In genomic region chr6:32194825-32195651, GRCh38 we compare ENCODE assay signal across 8 cellular contexts. TPM values are rescaled to one million over a fixed set of nuclear protein-coding genes. Genes with fewer than 3 reads are reported as not detected.
DNase-seq lines count a peak whose midpoint lies in the region; ATAC-seq, FAIRE-seq and TF ChIP-seq lines count a peak whose summit lies in the region.

No MANE protein-coding gene starts in this region.

- no peaks in the 10 kb centered on the region for H3K9me3 ChIP-seq in SU-DHL-6 (ENCODE audit: insufficient read depth, low read length)
- no peaks in the 10 kb centered on the region for H3K9me3 ChIP-seq in endothelial cell of umbilical vein (replicated peaks; ENCODE audit: control insufficient read depth, insufficient read depth, low read length)

- H3K27me3 Mint-ChIP-seq in natural killer cell treated with Interleukin-12 subunit alpha and Interleukin-12 subunit beta and Interleukin-15 and Interleukin-18, amount 100 ng/mL, for 72 hours: no peaks in the 10 kb centered on the region

- no peak for TF ChIP-seq POLR2A in endothelial cell of umbilical vein (IDR thresholded peaks at IDR 0.05; ENCODE audit: low read depth, low read length)

- H3K4me1 ChIP-seq in endothelial cell of umbilical vein (ENCODE audit: control insufficient read depth, extremely low read depth, insufficient read depth, low read length): peaks cover 40% of the 10 kb centered on the region

- H2AFZ ChIP-seq in SU-DHL-6 (ENCODE audit: low read depth, low read length, severe bottlenecking) (peak overlapping the region; percentile 24), endothelial cell of umbilical vein (ENCODE audit: low read depth, low read length) (no peak overlapping the region)

- no peak for ATAC-seq in natural killer cell treated with Interleukin-12 subunit alpha and Interleukin-12 subunit beta and Interleukin-15 and Interleukin-18, amount 100 ng/mL, for 72 hours
- ATAC-seq in GM18498 (IDR thresholded peaks at IDR 0.05; ENCODE audit: unreplicated experiment): no peak

- peak overlapping the region; percentile 91 for H3K4me3 Mint-ChIP-seq in natural killer cell treated with Interleukin-12 subunit alpha and Interleukin-12 subunit beta and Interleukin-15 and Interleukin-18, amount 100 ng/mL, for 72 hours

- H3K4me3 ChIP-seq in SU-DHL-6 (ENCODE audit: insufficient read depth, low read length, poor library complexity, severe bottlenecking): peak overlapping the region; percentile 59
- H3K4me3 ChIP-seq in endothelial cell of umbilical vein (replicated peaks in 1 of 3; ENCODE audit: insufficient read depth in 1 of 3, low read depth in 1 of 3, low read length in 3 of 3): peak overlapping the region in 2 of 3 experiments; percentile 29 to 50

- no peaks in the 10 kb centered on the region for H3K9me1 ChIP-seq in endothelial cell of umbilical vein (replicated peaks; ENCODE audit: control insufficient read depth, extremely low read depth, insufficient read depth, low read length)

- DNase-seq in activated effector memory CD4-positive, alpha-beta T cell treated with anti-CD3 and anti-CD28 coated beads, Interleukin-2, amount 50 U/mL, for 16 hours: peak; percentile 72
- no peak for DNase-seq in activated effector memory CD4-positive, alpha-beta T cell treated with Interleukin-2 at 50 U/mL for 16 hours
- DNase-seq in HTR-8/SVneo (ENCODE audit: insufficient read length, low spot score) (peak; percentile 97), endothelial cell of umbilical vein (ENCODE audit: low read depth, low spot score) (peak; percentile 67), iPS-NIHi7 (ENCODE audit: extremely low spot score) (no peak)
- peak; percentile 34 for DNase-seq in natural killer cell treated with Interleukin-12 subunit alpha and Interleukin-12 subunit beta and Interleukin-15 and Interleukin-18, amount 100 ng/mL, for 72 hours (ENCODE audit: low spot score)

- no peaks in the 10 kb centered on the region for H4K20me1 ChIP-seq in SU-DHL-6 (ENCODE audit: low read depth, low read length)
- no peaks in the 10 kb centered on the region for H4K20me1 ChIP-seq in endothelial cell of umbilical vein (replicated peaks; ENCODE audit: control insufficient read depth, extremely low read depth, insufficient read depth, low read length)

- H3K9me3 Mint-ChIP-seq in natural killer cell treated with Interleukin-12 subunit alpha and Interleukin-12 subunit beta and Interleukin-15 and Interleukin-18, amount 100 ng/mL, for 72 hours: no peaks in the 10 kb centered on the region

- peak overlapping the region; percentile 85 for H3K4me2 ChIP-seq in SU-DHL-6 (ENCODE audit: low read depth, low read length, poor library complexity, severe bottlenecking)
- H3K4me2 ChIP-seq in endothelial cell of umbilical vein (ENCODE audit: insufficient read depth, low read length): peak overlapping the region; percentile 78

- H3F3A ChIP-seq in SU-DHL-6 (ENCODE audit: insufficient read depth): peaks cover 47% of the 10 kb centered on the region

- peak overlapping the region; percentile 66 for H3K9ac ChIP-seq in SU-DHL-6 (ENCODE audit: low read length)
- peak overlapping the region; percentile 73 for H3K9ac ChIP-seq in endothelial cell of umbilical vein (replicated peaks; ENCODE audit: extremely low read depth, insufficient read depth, low read length)

- H3K36me3 Mint-ChIP-seq in natural killer cell treated with Interleukin-12 subunit alpha and Interleukin-12 subunit beta and Interleukin-15 and Interleukin-18, amount 100 ng/mL, for 72 hours: no peaks in the 10 kb centered on the region

- CTCF ChIA-PET in endothelial cell of umbilical vein (lab: Charles Lee): interaction anchor here (0.8 to 1.6 kb wide), 22 partner anchors 9 to 643 kb away, joined by 3 to 24 read pairs (median 3); partner anchors contain the start of genes AGPAT1, ATF6B, FKBPL and NOTCH4

- FAIRE-seq in HTR-8/SVneo (lab: Jason Lieb, UNC) (no peak), endothelial cell of umbilical vein (lab: Jason Lieb, UNC) (no peak)

- no peaks in the 10 kb centered on the region for H3K9me2 ChIP-seq in SU-DHL-6 (replicated peaks; ENCODE audit: insufficient read depth, low read length)

- H3K27me3 ChIP-seq in SU-DHL-6 (ENCODE audit: low read length) (no peaks in the 10 kb centered on the region), endothelial cell of umbilical vein (ENCODE audit: control insufficient read depth in 2 of 2, insufficient read depth in 2 of 2, low read length in 2 of 2) (no peaks in the 10 kb centered on the region)

- TSS peak; percentile 64 for BruUV-seq in endothelial cell of umbilical vein (replicated peaks; lab: Mats Ljungman, UMichigan)

- peaks cover 48% of the 10 kb centered on the region in 2 donors for H3K4me1 Mint-ChIP-seq in natural killer cell treated with Interleukin-12 subunit alpha and Interleukin-12 subunit beta and Interleukin-15 and Interleukin-18, amount 100 ng/mL, for 72 hours (ENCODE audit: low read depth in 2 of 2)

- intact Hi-C loops in endothelial cell of umbilical vein (cut with micrococcal nuclease): loop anchor here (1.0 to 10.0 kb wide), 8 partner anchors 17 to 774 kb away; partner anchors contain the start of genes C6orf47, CSNK2B, FKBPL and GPANK1

- H3K79me2 ChIP-seq in SU-DHL-6 (ENCODE audit: insufficient read depth, low read length): peaks cover 13% of the 10 kb centered on the region
- H3K79me2 ChIP-seq in endothelial cell of umbilical vein (ENCODE audit: control insufficient read depth, insufficient read depth, low read length): peaks cover 4% of the 10 kb centered on the region

- H3K36me3 ChIP-seq in SU-DHL-6 (ENCODE audit: low read length): no peaks in the 10 kb centered on the region
- peaks cover 0 to 2% of the 10 kb centered on the region in 2 experiments for H3K36me3 ChIP-seq in endothelial cell of umbilical vein (ENCODE audit: control insufficient read depth in 2 of 2, extremely low read depth in 1 of 2, insufficient read depth in 2 of 2, low read length in 2 of 2)

- peak; percentile 75 for TF ChIP-seq CTCF in SU-DHL-6 (IDR thresholded peaks at IDR 0.05; ENCODE audit: insufficient read depth, low read length, poor library complexity, severe bottlenecking)
- TF ChIP-seq CTCF in endothelial cell of umbilical vein (IDR thresholded peaks at IDR 0.05; ENCODE audit: extremely low read depth in 1 of 2, insufficient read depth in 1 of 2, low read depth in 1 of 2, low read length in 2 of 2): peak; percentile 43 to 48

- peak overlapping the region; percentile 58 for H3K27ac ChIP-seq in SU-DHL-6 (ENCODE audit: low read depth, low read length)
- peak overlapping the region; percentile 80 for H3K27ac ChIP-seq in endothelial cell of umbilical vein (ENCODE audit: insufficient read depth, low read depth, low read length)

- POLR2A ChIA-PET in endothelial cell of umbilical vein (lab: Charles Lee): interaction anchor here (0.7 to 1.6 kb wide), 7 partner anchors 8 to 67 kb away, joined by 3 to 9 read pairs (median 4); partner anchors contain the start of genes ATF6B and FKBPL

- H3K27ac Mint-ChIP-seq in natural killer cell treated with Interleukin-12 subunit alpha and Interleukin-12 subunit beta and Interleukin-15 and Interleukin-18, amount 100 ng/mL, for 72 hours: peak overlapping the region; percentile 96 to 98

- dilution Hi-C loops in endothelial cell of umbilical vein (cut with MboI; ENCODE audit: extremely low pct_ligation_motif_present, low sequenced_read_pairs): no loop called here

RNA-seq across cellular contexts. Expression of gene GPSM3, which starts 2.6 kb away (rescaled TPM):
- total RNA-seq in endothelial cell of umbilical vein: 21.6 and 22.8 TPM in 2 replicates
- polyA plus RNA-seq in endothelial cell of umbilical vein: 19.5 and 24.9 TPM in 2 replicates
- polyA plus RNA-seq in endothelial cell of umbilical vein (2011; cell fraction: cytosol; rRNA removed): 21.2 and 23.1 TPM in 2 replicates
- 16.1 and 19.8 TPM in 2 replicates for polyA plus RNA-seq in endothelial cell of umbilical vein (2011; cell fraction: nucleus; rRNA removed)
- 18.5 and 21.3 TPM in 2 replicates for polyA plus RNA-seq in endothelial cell of umbilical vein (2012)
- polyA minus RNA-seq in endothelial cell of umbilical vein: 8.5 and 11.2 TPM in 2 replicates
- not detected for polyA minus RNA-seq in endothelial cell of umbilical vein (2011; cell fraction: cytosol; rRNA and poly(A)+ RNA removed)
- polyA minus RNA-seq in endothelial cell of umbilical vein (2011; cell fraction: nucleus; rRNA and poly(A)+ RNA removed): 4.0 and 4.1 TPM in 2 replicates
- 100 to 1,000 TPM; 131 to 143 TPM for total RNA-seq in natural killer cell treated with Interleukin-12 subunit alpha and Interleukin-12 subunit beta and Interleukin-15 and Interleukin-18, amount 100 ng/mL, for 72 hours

RNA-seq across cellular contexts. Expression of gene PBX2, which starts 5.0 kb away (rescaled TPM):
- 95.9 and 100 TPM in 2 replicates for total RNA-seq in endothelial cell of umbilical vein
- polyA plus RNA-seq in endothelial cell of umbilical vein: 75.5 and 82.3 TPM in 2 replicates
- 58.2 and 74.0 TPM in 2 replicates for polyA plus RNA-seq in endothelial cell of umbilical vein (2011; cell fraction: cytosol; rRNA removed)
- polyA plus RNA-seq in endothelial cell of umbilical vein (2011; cell fraction: nucleus; rRNA removed): 292 and 336 TPM in 2 replicates
- polyA plus RNA-seq in endothelial cell of umbilical vein (2012): 46.3 and 49.9 TPM in 2 replicates
- polyA minus RNA-seq in endothelial cell of umbilical vein: 80.9 and 94.8 TPM in 2 replicates
- 15.5 TPM for polyA minus RNA-seq in endothelial cell of umbilical vein (2011; cell fraction: cytosol; rRNA and poly(A)+ RNA removed)
- polyA minus RNA-seq in endothelial cell of umbilical vein (2011; cell fraction: nucleus; rRNA and poly(A)+ RNA removed): 75.3 and 93.4 TPM in 2 replicates
- total RNA-seq in natural killer cell treated with Interleukin-12 subunit alpha and Interleukin-12 subunit beta and Interleukin-15 and Interleukin-18, amount 100 ng/mL, for 72 hours: 10 to 100 TPM; 64.1 to 89.4 TPM

RNA-seq across cellular contexts. Expression of gene AGER, which starts 11.0 kb away (rescaled TPM):
- 12.0 and 18.5 TPM in 2 replicates for total RNA-seq in endothelial cell of umbilical vein
- polyA plus RNA-seq in endothelial cell of umbilical vein: 4.6 and 5.1 TPM in 2 replicates
- 1.6 and 2.5 TPM in 2 replicates for polyA plus RNA-seq in endothelial cell of umbilical vein (2011; cell fraction: cytosol; rRNA removed)
- 50.2 and 63.4 TPM in 2 replicates for polyA plus RNA-seq in endothelial cell of umbilical vein (2011; cell fraction: nucleus; rRNA removed)
- 5.0 and 5.9 TPM in 2 replicates for polyA plus RNA-seq in endothelial cell of umbilical vein (2012)
- polyA minus RNA-seq in endothelial cell of umbilical vein: 1.2 and 2.0 TPM in 2 replicates
- 0.72 TPM for polyA minus RNA-seq in endothelial cell of umbilical vein (2011; cell fraction: cytosol; rRNA and poly(A)+ RNA removed)
- 7.6 and 8.2 TPM in 2 replicates for polyA minus RNA-seq in endothelial cell of umbilical vein (2011; cell fraction: nucleus; rRNA and poly(A)+ RNA removed)
- total RNA-seq in natural killer cell treated with Interleukin-12 subunit alpha and Interleukin-12 subunit beta and Interleukin-15 and Interleukin-18, amount 100 ng/mL, for 72 hours: 10 to 100 TPM; 15.0 to 29.7 TPM

RNA-seq across cellular contexts. Expression of gene RNF5, which starts 16.8 kb away (rescaled TPM):
- 48.0 and 49.2 TPM in 2 replicates for total RNA-seq in endothelial cell of umbilical vein
- polyA plus RNA-seq in endothelial cell of umbilical vein: 96.0 and 100 TPM in 2 replicates
- 68.3 and 70.6 TPM in 2 replicates for polyA plus RNA-seq in endothelial cell of umbilical vein (2011; cell fraction: cytosol; rRNA removed)
- 25.0 and 33.5 TPM in 2 replicates for polyA plus RNA-seq in endothelial cell of umbilical vein (2011; cell fraction: nucleus; rRNA removed)
- polyA plus RNA-seq in endothelial cell of umbilical vein (2012): 49.3 and 51.6 TPM in 2 replicates
- polyA minus RNA-seq in endothelial cell of umbilical vein: 33.7 and 36.1 TPM in 2 replicates
- 25.4 TPM for polyA minus RNA-seq in endothelial cell of umbilical vein (2011; cell fraction: cytosol; rRNA and poly(A)+ RNA removed)
- polyA minus RNA-seq in endothelial cell of umbilical vein (2011; cell fraction: nucleus; rRNA and poly(A)+ RNA removed): 4.4 and 9.6 TPM in 2 replicates
- 10 to 100 TPM; 41.0 to 53.3 TPM for total RNA-seq in natural killer cell treated with Interleukin-12 subunit alpha and Interleukin-12 subunit beta and Interleukin-15 and Interleukin-18, amount 100 ng/mL, for 72 hours

RNA-seq across cellular contexts. Expression of gene AGPAT1, which starts 19.2 kb away (rescaled TPM):
- 38.4 and 45.1 TPM in 2 replicates for total RNA-seq in endothelial cell of umbilical vein
- polyA plus RNA-seq in endothelial cell of umbilical vein: 132 and 151 TPM in 2 replicates
- 82.0 and 86.7 TPM in 2 replicates for polyA plus RNA-seq in endothelial cell of umbilical vein (2011; cell fraction: cytosol; rRNA removed)
- polyA plus RNA-seq in endothelial cell of umbilical vein (2011; cell fraction: nucleus; rRNA removed): 47.2 and 48.4 TPM in 2 replicates
- 45.3 and 54.1 TPM in 2 replicates for polyA plus RNA-seq in endothelial cell of umbilical vein (2012)
- 103 and 106 TPM in 2 replicates for polyA minus RNA-seq in endothelial cell of umbilical vein
- polyA minus RNA-seq in endothelial cell of umbilical vein (2011; cell fraction: cytosol; rRNA and poly(A)+ RNA removed): 66.5 TPM
- polyA minus RNA-seq in endothelial cell of umbilical vein (2011; cell fraction: nucleus; rRNA and poly(A)+ RNA removed): 14.9 and 16.2 TPM in 2 replicates
- total RNA-seq in natural killer cell treated with Interleukin-12 subunit alpha and Interleukin-12 subunit beta and Interleukin-15 and Interleukin-18, amount 100 ng/mL, for 72 hours: 10 to 100 TPM; 39.2 to 43.0 TPM

Comparison
In these comparisons a context has a peak if more than half of its experiments do, and no peak if none do; other contexts are left out.
1. DNase-seq: peak in activated effector memory CD4-positive, alpha-beta T cell treated with anti-CD3 and anti-CD28 coated beads, Interleukin-2, amount 50 U/mL, for 16 hours (single experiment), HTR-8/SVneo (single experiment), endothelial cell of umbilical vein (single experiment) and natural killer cell treated with Interleukin-12 subunit alpha and Interleukin-12 subunit beta and Interleukin-15 and Interleukin-18, amount 100 ng/mL, for 72 hours (single experiment); none in activated effector memory CD4-positive, alpha-beta T cell treated with Interleukin-2 at 50 U/mL for 16 hours (single experiment) and iPS-NIHi7 (single experiment).